ENCODE assay signal across 21 cellular contexts in the genomic region with DNA sequence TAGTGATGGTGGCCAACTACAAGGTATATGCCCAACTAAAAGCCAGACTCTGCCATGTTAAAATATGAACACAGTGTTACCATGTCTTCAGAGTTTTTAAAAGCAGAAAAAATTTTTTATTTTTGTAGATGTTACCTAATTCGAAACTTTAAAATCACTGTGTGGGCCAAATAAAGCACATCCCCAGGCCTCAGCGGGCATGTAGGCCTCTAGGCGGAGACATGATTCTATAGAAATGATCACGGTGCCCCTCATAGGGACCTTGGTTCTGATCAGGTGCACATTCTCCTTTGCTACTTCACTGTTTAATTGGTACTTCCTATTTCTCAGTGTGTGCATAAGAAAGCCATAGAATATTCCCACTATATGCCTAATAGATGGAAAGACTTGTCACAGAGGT. TPM values are rescaled to one million over a fixed set of nuclear protein-coding genes. Genes with fewer than 3 reads are reported as not detected.
A peak's percentile ranks its signal among the peaks of the same experiment; 100 is the strongest.
DNase-seq lines count a peak whose midpoint lies in the region; ATAC-seq and TF ChIP-seq lines count a peak whose summit lies in the region.
"Had no signal": no experiment of that assay in that cellular context is flagged by ENCODE, and none has a peak within 500 bp of the region (broad histone marks: within the 10 kb centered on the region; RNA-seq: fewer than 3 reads in every experiment).

No MANE protein-coding gene starts in this region.

- H4K20me1 ChIP-seq in H9 (ENCODE audit: control insufficient read depth, insufficient read depth, insufficient read length), result no peaks in the 10 kb centered on the region

- H3K36me3 Mint-ChIP-seq in H9 (ENCODE audit: insufficient read depth in 1 of 3, low read depth in 3 of 3) (no peaks in the 10 kb centered on the region), WTC11 (no peaks in the 10 kb centered on the region)
- H3K36me3 Mint-ChIP-seq: CD4-positive, CD25-positive, alpha-beta regulatory T cell; CD8-positive, alpha-beta memory T cell had no signal

- H3K9ac ChIP-seq in H9 (ENCODE audit: extremely low read depth, insufficient read length, low read length), result no peak overlapping the region

- H3K23me2 ChIP-seq in H9 (ENCODE audit: insufficient read length, low read depth, low read length, poor library complexity, severe bottlenecking), result no peaks in the 10 kb centered on the region

- no peak overlapping the region for H2BK120ac ChIP-seq in H9 (ENCODE audit: low read depth, low read length, poor library complexity, severe bottlenecking)

- H3K79me1 ChIP-seq in H9 (ENCODE audit: insufficient read depth, low read depth, low read length, poor library complexity, severe bottlenecking), result no peaks in the 10 kb centered on the region

- H2BK12ac ChIP-seq in H9 (ENCODE audit: insufficient read length, low read depth, low read length), result no peak overlapping the region

- H3K4me3 Mint-ChIP-seq in H9 (no peak overlapping the region), WTC11 (no peak overlapping the region)
- H3K4me3 Mint-ChIP-seq: CD4-positive, CD25-positive, alpha-beta regulatory T cell; CD8-positive, alpha-beta memory T cell had no signal

- intact Hi-C loops in posterior cingulate gyrus (cut with DNase I), result no loop called here

- no peak for DNase-seq in H9
- DNase-seq in WTC11 (ENCODE audit: low spot score), result peak; percentile 14
- peak; percentile 17 for DNase-seq in iPS-NIHi11 (ENCODE audit: low spot score)
- no peak for DNase-seq in mucosa of gallbladder (ENCODE audit: low spot score)
- no peak for DNase-seq in G401 (ENCODE audit: low spot score)
- no peak for DNase-seq in posterior cingulate gyrus
- no peak for DNase-seq in NCI-H1436 treated with DMSO at 0.1 percent for 48 hours (lab: John Stamatoyannopoulos, UW)
- DNase-seq: ACHN; BE2C; C1 segment of cervical spinal cord; Caco-2; CD4-positive, CD25-positive, alpha-beta regulatory T cell; CD8-positive, alpha-beta memory T cell; DMS153; DMS79; GF-D8; GOT3; HCEC 1CT; IMR-90; KBM-7 had no signal

- no peak overlapping the region for H2BK15ac ChIP-seq in H9 (ENCODE audit: low read depth, low read length)

- in situ Hi-C loops in G401 (cut with HindIII; ENCODE audit: low sequenced_read_pairs), result no loop called here

- H2AFZ ChIP-seq in H9 (ENCODE audit: low read length), result no peak overlapping the region

- H3K14ac ChIP-seq in H9 (ENCODE audit: insufficient read depth, low read length), result no peak overlapping the region

- no peak overlapping the region for H3K23ac ChIP-seq in H9 (ENCODE audit: insufficient read length, low read depth, low read length)

- peak; percentile 83 for ATAC-seq in WTC11

- H3K9me3 ChIP-seq in H9 (ENCODE audit: control insufficient read depth, low read depth, low read length), result no peaks in the 10 kb centered on the region
- H3K9me3 ChIP-seq: BE2C, Caco-2 had no signal

- no peaks in the 10 kb centered on the region for H3K27me3 ChIP-seq in H9 (ENCODE audit: insufficient read depth, low read length)
- H3K27me3 ChIP-seq: BE2C had no signal

- H3K18ac ChIP-seq in H9 (ENCODE audit: insufficient read length, low read depth, low read length), result no peak overlapping the region

- H3K4me1 Mint-ChIP-seq in H9, result peaks cover 2 to 3% of the 10 kb centered on the region in 2 experiments; a peak in 3 of 4 replicates
- peaks cover 2% of the 10 kb centered on the region; the same call in 1 of the 2 replicates for H3K4me1 Mint-ChIP-seq in WTC11
- H3K4me1 Mint-ChIP-seq: CD4-positive, CD25-positive, alpha-beta regulatory T cell; CD8-positive, alpha-beta memory T cell had no signal

- no peak overlapping the region for H2AK5ac ChIP-seq in H9 (ENCODE audit: insufficient read length, low read length)

- no peaks in the 10 kb centered on the region for H3K4me1 ChIP-seq in H9 (ENCODE audit: insufficient read depth, low read length)
- H3K4me1 ChIP-seq: BE2C, Caco-2 had no signal

- no peak overlapping the region for H2BK20ac ChIP-seq in H9 (ENCODE audit: low read depth, low read length, poor library complexity, severe bottlenecking)

- no CpG with 5 or more reads among the region's 4 CpGs for WGBS in H9 (ENCODE audit: extremely low coverage, insufficient read length, low lambda C conversion rate)

- POLR2A ChIA-PET in WTC11 (lab: Charles Lee), result no interaction called here

- H3K56ac ChIP-seq in H9 (ENCODE audit: insufficient read length, low read depth, low read length), result no peak overlapping the region

- no peak overlapping the region for H3K4me2 ChIP-seq in H9 (ENCODE audit: insufficient read depth, insufficient read length, low read length)

- H3K79me2 ChIP-seq in H9 (ENCODE audit: insufficient read depth, low read length), result no peaks in the 10 kb centered on the region

- H3K27ac Mint-ChIP-seq in H9 (no peak overlapping the region), WTC11 (no peak overlapping the region)
- H3K27ac Mint-ChIP-seq: CD4-positive, CD25-positive, alpha-beta regulatory T cell; CD8-positive, alpha-beta memory T cell had no signal

- H2BK5ac ChIP-seq in H9 (ENCODE audit: insufficient read length, low read length), result no peak overlapping the region

- H3K9me3 Mint-ChIP-seq in H9 (no peaks in the 10 kb centered on the region), WTC11 (no peaks in the 10 kb centered on the region)
- H3K9me3 Mint-ChIP-seq: CD8-positive, alpha-beta memory T cell had no signal

- H3K27me3 Mint-ChIP-seq in H9 (ENCODE audit: low read depth) (no peaks in the 10 kb centered on the region), WTC11 (ENCODE audit: low read depth) (no peaks in the 10 kb centered on the region)
- H3K27me3 Mint-ChIP-seq: CD4-positive, CD25-positive, alpha-beta regulatory T cell; CD8-positive, alpha-beta memory T cell had no signal

- H3K27ac ChIP-seq in H9 (ENCODE audit: insufficient read length, low read depth, low read length), result no peak overlapping the region
- H3K27ac ChIP-seq: HL-60 had no signal

- CTCF ChIA-PET in WTC11 (lab: Charles Lee), result no interaction called here

- no peak overlapping the region for H3K4ac ChIP-seq in H9 (ENCODE audit: low read depth, low read length)

- H3T11ph ChIP-seq in H9 (ENCODE audit: low read length), result no peak overlapping the region

- H4K8ac ChIP-seq in H9 (replicated peaks; ENCODE audit: insufficient read length, low read depth, low read length), result no peak overlapping the region

- no peak overlapping the region for H4K91ac ChIP-seq in H9 (ENCODE audit: insufficient read length, low read depth, low read length)

- H4K5ac ChIP-seq in H9 (ENCODE audit: insufficient read length, low read depth, low read length), result no peak overlapping the region

- TF ChIP-seq CTCF in H9 (conservative IDR thresholded peaks at IDR 0.05), result peak; percentile 53; the same call in 2 of the 3 replicates
- no peak for TF ChIP-seq CTCF in WTC11 (IDR thresholded peaks at IDR 0.05)

TF ChIP-seq in WTC11, 78 proteins besides CTCF, POLR2A, EP300 and RAD21:
- no peak for TF ChIP-seq SMAD4 (CRISPR knock-in tag; IDR thresholded peaks at IDR 0.05)
- TF ChIP-seq, protein P1, sequence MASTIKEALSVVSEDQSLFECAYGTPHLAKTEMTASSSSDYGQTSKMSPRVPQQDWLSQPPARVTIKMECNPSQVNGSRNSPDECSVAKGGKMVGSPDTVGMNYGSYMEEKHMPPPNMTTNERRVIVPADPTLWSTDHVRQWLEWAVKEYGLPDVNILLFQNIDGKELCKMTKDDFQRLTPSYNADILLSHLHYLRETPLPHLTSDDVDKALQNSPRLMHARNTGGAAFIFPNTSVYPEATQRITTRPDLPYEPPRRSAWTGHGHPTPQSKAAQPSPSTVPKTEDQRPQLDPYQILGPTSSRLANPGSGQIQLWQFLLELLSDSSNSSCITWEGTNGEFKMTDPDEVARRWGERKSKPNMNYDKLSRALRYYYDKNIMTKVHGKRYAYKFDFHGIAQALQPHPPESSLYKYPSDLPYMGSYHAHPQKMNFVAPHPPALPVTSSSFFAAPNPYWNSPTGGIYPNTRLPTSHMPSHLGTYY (CRISPR knock-in tag; IDR thresholded peaks at IDR 0.05), result no peak
- TF ChIP-seq ZNF317 (CRISPR knock-in tag; IDR thresholded peaks at IDR 0.05; ENCODE audit: borderline replicate concordance, low read depth), result no peak
- TF ChIP-seq GRHL2 (CRISPR knock-in tag; IDR thresholded peaks at IDR 0.05; ENCODE audit: insufficient replicate concordance, severe bottlenecking), result no peak
- no peak for TF ChIP-seq ZNF232 (CRISPR knock-in tag; IDR thresholded peaks at IDR 0.05)
- TF ChIP-seq MYBL2 (CRISPR knock-in tag; IDR thresholded peaks at IDR 0.05), result no peak

RNA-seq across cellular contexts. Expression of a gene that starts 55.3 kb away (rescaled TPM):
- total RNA-seq in H9 (2021), result 10.1 and 10.3 TPM in 2 replicates
- total RNA-seq in WTC11 (2021), result 13.5 to 15.8 TPM (median 14.1 TPM) in 3 replicates
- total RNA-seq in mucosa of gallbladder, result 0.09 TPM
- 0.20 TPM in 1 of 2 replicates, not detected in the other for total RNA-seq in G401 (2014; rRNA removed; shearing (Covaris generic))
- total RNA-seq: Caco-2; CD4-positive, CD25-positive, alpha-beta regulatory T cell had no signal

Comparison
In these comparisons a context has a peak if more than half of its experiments do, and no peak if none do; other contexts are left out.
1. DNase-seq: peak in WTC11 (single experiment) and iPS-NIHi11 (single experiment); none in H9 (single experiment), mucosa of gallbladder (single experiment), G401 (single experiment), posterior cingulate gyrus (0 of 10) and NCI-H1436 treated with DMSO at 0.1 percent for 48 hours (single experiment).